ENCODE assay signal across 12 cellular contexts in the genomic region with DNA sequence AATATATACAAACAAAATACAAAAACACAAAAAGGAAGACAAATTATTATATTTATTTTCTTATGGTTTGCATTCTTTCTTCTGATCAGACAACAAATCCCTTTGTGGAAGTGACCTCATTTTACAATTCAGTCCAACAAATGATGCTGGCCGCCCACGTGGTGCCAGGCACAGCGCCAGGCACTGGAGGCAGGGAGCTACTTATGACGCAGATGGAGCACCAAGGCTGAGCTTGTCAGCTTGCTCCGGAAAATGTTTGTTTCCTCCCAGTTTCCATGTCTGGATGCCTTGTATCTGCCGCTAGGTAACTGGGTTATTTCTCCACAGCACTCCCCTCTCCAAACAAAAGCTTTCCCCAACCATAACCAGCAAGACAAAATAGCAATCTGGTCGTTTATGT. TPM values are rescaled to one million over a fixed set of nuclear protein-coding genes. Genes with fewer than 3 reads are reported as not detected.
DNase-seq lines count a peak whose midpoint lies in the region; ATAC-seq and TF ChIP-seq lines count a peak whose summit lies in the region.
"Had no signal": no experiment of that assay in that cellular context is flagged by ENCODE, and none has a peak within 500 bp of the region (broad histone marks: within the 10 kb centered on the region; RNA-seq: fewer than 3 reads in every experiment).

No MANE protein-coding gene starts in this region.

- no peak overlapping the region for H3K27ac Mint-ChIP-seq in WTC11
- H3K27ac Mint-ChIP-seq: activated B cell treated with CpG ODN at 0.5 μM for 24 hours had no signal

- TF ChIP-seq CTCF in adrenal gland (IDR thresholded peaks at IDR 0.05), result peak in 1 of 6 experiments; percentile 5
- no peak for TF ChIP-seq CTCF in WTC11 (IDR thresholded peaks at IDR 0.05)

- peaks cover 7% of the 10 kb centered on the region; the same call in 1 of the 2 replicates for H3K27me3 Mint-ChIP-seq in WTC11 (ENCODE audit: low read depth)

- no peak overlapping the region for H3K4me3 ChIP-seq in adrenal gland

- no peaks in the 10 kb centered on the region for H3K4me1 ChIP-seq in adrenal gland (replicated peaks in 1 of 2)

- no peaks in the 10 kb centered on the region for H3K27me3 ChIP-seq in adrenal gland

- H3K9me3 ChIP-seq in adrenal gland (replicated peaks in 1 of 3), result no peaks in the 10 kb centered on the region

- intact Hi-C loops in adrenal gland (cut with DNase I), result no loop called here
- intact Hi-C loops in posterior vena cava (cut with DNase I), result no loop called here

- no peaks in the 10 kb centered on the region for H3K36me3 ChIP-seq in adrenal gland (replicated peaks in 1 of 2)

- peak in 1 of 2 donors; percentile 9 for TF ChIP-seq POLR2A in adrenal gland (IDR thresholded peaks at IDR 0.05)

- POLR2A ChIA-PET in WTC11 (lab: Charles Lee), result no interaction called here

- no peaks in the 10 kb centered on the region for H3K9me3 Mint-ChIP-seq in WTC11
- H3K9me3 Mint-ChIP-seq: activated B cell treated with CpG ODN at 0.5 μM for 24 hours, brain had no signal

- H3K4me1 Mint-ChIP-seq in WTC11, result no peaks in the 10 kb centered on the region

- no peaks in the 10 kb centered on the region for H3K36me3 Mint-ChIP-seq in WTC11
- H3K36me3 Mint-ChIP-seq: brain had no signal

- 23 to 27% (median 26%) methylated on average over 7 of the region's 7 CpGs for WGBS in adrenal gland, 4 donors

- no peak overlapping the region for H3K4me3 Mint-ChIP-seq in WTC11

- CTCF ChIA-PET in WTC11 (lab: Charles Lee), result interaction anchor here (1.3 kb wide), 2 partner anchors 22 kb away, joined by 3 read pairs; no protein-coding TSS in a partner anchor

- DNase-seq in CD1c-positive myeloid dendritic cell (ENCODE audit: extremely low spot score), result peak; percentile 48
- peak; percentile 63 to 90 (median 67) for DNase-seq in adrenal gland
- DNase-seq in glomerular endothelial cell (ENCODE audit: extremely low read depth, low read depth, low spot score), result peak; percentile 95
- DNase-seq in posterior vena cava (ENCODE audit: low spot score), result peak; percentile 95
- DNase-seq in WTC11 (ENCODE audit: low spot score), result no peak
- no peak for DNase-seq in 8988T
- DNase-seq: activated B cell treated with CpG ODN at 0.5 μM for 24 hours, COR-L47, NCI-H2171 had no signal

- ATAC-seq in HG02798 (IDR thresholded peaks at IDR 0.05; ENCODE audit: poor library complexity, unreplicated experiment) (no peak), GM21381 (IDR thresholded peaks at IDR 0.05; ENCODE audit: unreplicated experiment) (no peak), WTC11 (no peak)

- H3K27ac ChIP-seq in adrenal gland, result peak overlapping the region in 3 of 5 donors; percentile 3 to 52 (median 46)

TF ChIP-seq in WTC11, 78 proteins besides CTCF, POLR2A, EP300 and RAD21:
- TF ChIP-seq NR2C2 (CRISPR knock-in tag; IDR thresholded peaks at IDR 0.05) (no peak), SP1 (CRISPR knock-in tag; conservative IDR thresholded peaks at IDR 0.05) (no peak), NR1H2 (CRISPR knock-in tag; IDR thresholded peaks at IDR 0.05) (no peak), NFYB (CRISPR knock-in tag; conservative IDR thresholded peaks at IDR 0.05; ENCODE audit: low read depth) (no peak), CREM (CRISPR knock-in tag; IDR thresholded peaks at IDR 0.05) (no peak)
- TF ChIP-seq, protein P1, sequence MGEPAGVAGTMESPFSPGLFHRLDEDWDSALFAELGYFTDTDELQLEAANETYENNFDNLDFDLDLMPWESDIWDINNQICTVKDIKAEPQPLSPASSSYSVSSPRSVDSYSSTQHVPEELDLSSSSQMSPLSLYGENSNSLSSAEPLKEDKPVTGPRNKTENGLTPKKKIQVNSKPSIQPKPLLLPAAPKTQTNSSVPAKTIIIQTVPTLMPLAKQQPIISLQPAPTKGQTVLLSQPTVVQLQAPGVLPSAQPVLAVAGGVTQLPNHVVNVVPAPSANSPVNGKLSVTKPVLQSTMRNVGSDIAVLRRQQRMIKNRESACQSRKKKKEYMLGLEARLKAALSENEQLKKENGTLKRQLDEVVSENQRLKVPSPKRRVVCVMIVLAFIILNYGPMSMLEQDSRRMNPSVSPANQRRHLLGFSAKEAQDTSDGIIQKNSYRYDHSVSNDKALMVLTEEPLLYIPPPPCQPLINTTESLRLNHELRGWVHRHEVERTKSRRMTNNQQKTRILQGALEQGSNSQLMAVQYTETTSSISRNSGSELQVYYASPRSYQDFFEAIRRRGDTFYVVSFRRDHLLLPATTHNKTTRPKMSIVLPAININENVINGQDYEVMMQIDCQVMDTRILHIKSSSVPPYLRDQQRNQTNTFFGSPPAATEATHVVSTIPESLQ (CRISPR knock-in tag; IDR thresholded peaks at IDR 0.05), result no peak
- TF ChIP-seq, protein P2, sequence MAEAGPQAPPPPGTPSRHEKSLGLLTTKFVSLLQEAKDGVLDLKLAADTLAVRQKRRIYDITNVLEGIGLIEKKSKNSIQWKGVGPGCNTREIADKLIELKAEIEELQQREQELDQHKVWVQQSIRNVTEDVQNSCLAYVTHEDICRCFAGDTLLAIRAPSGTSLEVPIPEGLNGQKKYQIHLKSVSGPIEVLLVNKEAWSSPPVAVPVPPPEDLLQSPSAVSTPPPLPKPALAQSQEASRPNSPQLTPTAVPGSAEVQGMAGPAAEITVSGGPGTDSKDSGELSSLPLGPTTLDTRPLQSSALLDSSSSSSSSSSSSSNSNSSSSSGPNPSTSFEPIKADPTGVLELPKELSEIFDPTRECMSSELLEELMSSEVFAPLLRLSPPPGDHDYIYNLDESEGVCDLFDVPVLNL (CRISPR knock-in tag; IDR thresholded peaks at IDR 0.05; ENCODE audit: borderline replicate concordance, low read depth), result no peak
- TF ChIP-seq, protein P3, sequence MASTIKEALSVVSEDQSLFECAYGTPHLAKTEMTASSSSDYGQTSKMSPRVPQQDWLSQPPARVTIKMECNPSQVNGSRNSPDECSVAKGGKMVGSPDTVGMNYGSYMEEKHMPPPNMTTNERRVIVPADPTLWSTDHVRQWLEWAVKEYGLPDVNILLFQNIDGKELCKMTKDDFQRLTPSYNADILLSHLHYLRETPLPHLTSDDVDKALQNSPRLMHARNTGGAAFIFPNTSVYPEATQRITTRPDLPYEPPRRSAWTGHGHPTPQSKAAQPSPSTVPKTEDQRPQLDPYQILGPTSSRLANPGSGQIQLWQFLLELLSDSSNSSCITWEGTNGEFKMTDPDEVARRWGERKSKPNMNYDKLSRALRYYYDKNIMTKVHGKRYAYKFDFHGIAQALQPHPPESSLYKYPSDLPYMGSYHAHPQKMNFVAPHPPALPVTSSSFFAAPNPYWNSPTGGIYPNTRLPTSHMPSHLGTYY (CRISPR knock-in tag; IDR thresholded peaks at IDR 0.05), result no peak
- TF ChIP-seq, protein P4, sequence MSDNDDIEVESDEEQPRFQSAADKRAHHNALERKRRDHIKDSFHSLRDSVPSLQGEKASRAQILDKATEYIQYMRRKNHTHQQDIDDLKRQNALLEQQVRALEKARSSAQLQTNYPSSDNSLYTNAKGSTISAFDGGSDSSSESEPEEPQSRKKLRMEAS (CRISPR knock-in tag; IDR thresholded peaks at IDR 0.05), result no peak

RNA-seq across cellular contexts. Expression of a gene that starts 30.7 kb away (rescaled TPM):
- total RNA-seq in adrenal gland, result 10 to 100 TPM; 18.8 to 48.6 (median 30.7) TPM
- 10 to 100 TPM; 13.9 to 43.7 (median 26.3) TPM for polyA plus RNA-seq in adrenal gland
- 54.0 and 307 TPM in 2 replicates for total RNA-seq in glomerular endothelial cell
- 100 to 1,000 TPM in 1 of 2 donors, 10 to 100 TPM in 1; 58.1 to 154 TPM for total RNA-seq in posterior vena cava
- total RNA-seq in WTC11 (2021), result 0.18 to 0.35 TPM (median 0.27 TPM) in 3 replicates
- total RNA-seq: activated B cell treated with CpG ODN at 0.5 μM for 24 hours had no signal

Comparison
In these comparisons a context has a peak if more than half of its experiments do, and no peak if none do; other contexts are left out.
1. DNase-seq: peak in CD1c-positive myeloid dendritic cell (single experiment), adrenal gland (7 of 7), glomerular endothelial cell (single experiment) and posterior vena cava (single experiment); none in WTC11 (single experiment) and 8988T (single experiment).
2. RNA of a gene that starts 30.7 kb away (total RNA-seq): 54.0 to 307 TPM in glomerular endothelial cell, 58.1 to 154 TPM in posterior vena cava and 18.8 to 48.6 TPM in adrenal gland; 0.18 to 0.35 TPM in WTC11; every median in the first group is over 10 times any median in the second.